Comparison of ENCODE assay signal across 28 cellular contexts in genomic region chr3:4615734-4616133, GRCh38.
"Had no signal": no experiment of that assay in that cellular context is flagged by ENCODE, and none has a peak within 500 bp of the region (broad histone marks: within the 10 kb centered on the region; RNA-seq: fewer than 3 reads in every experiment).

No MANE protein-coding gene starts in this region.

- ATAC-seq: foreskin keratinocyte; left lung; naive thymus-derived CD4-positive, alpha-beta T cell; pancreas; psoas muscle had no signal

- H3K36me3 ChIP-seq: esophagus muscularis mucosa, left lung, pancreas, stomach, thyroid gland, upper lobe of left lung, vagina had no signal

- H3K27ac ChIP-seq: esophagus muscularis mucosa, foreskin keratinocyte, left lung, pancreas, psoas muscle, thyroid gland, upper lobe of left lung, vagina had no signal

- H3K4me1 Mint-ChIP-seq: mesothelial cell of epicardium, neural crest cell had no signal

- H3K4me3 ChIP-seq: esophagus muscularis mucosa, left lung, pancreas, psoas muscle, smooth muscle cell, stomach, thyroid gland, upper lobe of left lung, vagina had no signal

- H3K9me3 Mint-ChIP-seq: central memory CD8-positive, alpha-beta T cell; endodermal cell; neural crest cell had no signal

- H3K9me3 ChIP-seq: esophagus muscularis mucosa, left lung, pancreas, psoas muscle, stomach, thyroid gland, upper lobe of left lung, vagina had no signal

- DNase-seq: activated CD4-positive, alpha-beta memory T cell treated with anti-CD3 and anti-CD28 coated beads for 36 hours; activated CD4-positive, alpha-beta T cell treated with anti-CD3 and anti-CD28 coated beads, Interleukin-2, amount 10 ng/mL, durations not matched to agents 24 days and 14 days; activated CD8-positive, alpha-beta memory T cell treated with anti-CD3 and anti-CD28 coated beads, Interleukin-2, amount 50 U/mL, for 4 hours; activated effector memory CD4-positive, alpha-beta T cell treated with anti-CD3 and anti-CD28 coated beads, Interleukin-2, amount 50 U/mL, for 16 hours; activated naive CD4-positive, alpha-beta T cell treated with anti-CD3 and anti-CD28 coated beads for 36 hours; activated T-cell treated with anti-CD3 and anti-CD28 coated beads, Interleukin-2, amount 50 U/mL, for 1 hour; amygdala; endodermal cell; foreskin keratinocyte; kidney glomerular epithelial cell; left lung; mammary epithelial cell; naive thymus-derived CD4-positive, alpha-beta T cell; nucleus accumbens; pancreas; psoas muscle; stimulated activated CD4-positive, alpha-beta T cell treated with anti-CD3 and anti-CD28 coated beads, Interleukin-1b, Interleukin-23, amount 100 ng/mL, for 48 hours; stomach; thyroid gland; upper lobe of left lung had no signal

- H3K27me3 Mint-ChIP-seq: activated CD4-positive, alpha-beta memory T cell treated with anti-CD3 and anti-CD28 coated beads for 36 hours; activated CD4-positive, alpha-beta T cell treated with anti-CD3 and anti-CD28 coated beads, Interleukin-2, amount 10 ng/mL, durations not matched to agents 24 days and 14 days; central memory CD8-positive, alpha-beta T cell; dendritic cell treated with granulocyte-macrophage colony-stimulating factor and Interleukin-4, amounts not matched to agents 40 ng/mL and 50 ng/mL, for 4 days; naive thymus-derived CD4-positive, alpha-beta T cell had no signal

- H3K27me3 ChIP-seq: esophagus muscularis mucosa, foreskin keratinocyte, left lung, pancreas, stomach, thyroid gland, upper lobe of left lung, vagina had no signal

- H3K4me1 ChIP-seq: foreskin keratinocyte, left lung, pancreas, psoas muscle, upper lobe of left lung, vagina had no signal

- H3K27ac Mint-ChIP-seq: activated CD4-positive, alpha-beta memory T cell treated with anti-CD3 and anti-CD28 coated beads for 36 hours; activated CD4-positive, alpha-beta T cell treated with anti-CD3 and anti-CD28 coated beads, Interleukin-2, amount 10 ng/mL, durations not matched to agents 24 days and 14 days; activated naive CD4-positive, alpha-beta T cell treated with anti-CD3 and anti-CD28 coated beads for 36 hours; activated T-helper 1 cell treated with anti-CD3 and anti-CD28 coated beads, Interleukin-12 subunit alpha, Interleukin-12 subunit beta, Interleukin-2, Interleukin-4 antibody, amounts not matched to agents 30 ng/mL and 10 ng/mL and 1 ng/mL, durations not matched to agents 14 hours and 24 hours and 36 hours; dendritic cell treated with granulocyte-macrophage colony-stimulating factor and Interleukin-4, amounts not matched to agents 40 ng/mL and 50 ng/mL, for 4 days; endodermal cell; mesothelial cell of epicardium; naive thymus-derived CD4-positive, alpha-beta T cell had no signal

- H3K4me3 Mint-ChIP-seq: activated CD4-positive, alpha-beta memory T cell treated with anti-CD3 and anti-CD28 coated beads for 36 hours; activated CD4-positive, alpha-beta T cell treated with anti-CD3 and anti-CD28 coated beads, Interleukin-2, amount 10 ng/mL, durations not matched to agents 24 days and 14 days; activated naive CD4-positive, alpha-beta T cell treated with anti-CD3 and anti-CD28 coated beads for 36 hours; activated T-helper 1 cell treated with anti-CD3 and anti-CD28 coated beads, Interleukin-12 subunit alpha, Interleukin-12 subunit beta, Interleukin-2, Interleukin-4 antibody, amounts not matched to agents 30 ng/mL and 10 ng/mL and 1 ng/mL, durations not matched to agents 14 hours and 24 hours and 36 hours; central memory CD8-positive, alpha-beta T cell; dendritic cell treated with granulocyte-macrophage colony-stimulating factor and Interleukin-4, amounts not matched to agents 40 ng/mL and 50 ng/mL, for 4 days; endodermal cell; mesothelial cell of epicardium; neural crest cell had no signal
